8 cellular contexts compared by ENCODE assay signal in the genomic region with DNA sequence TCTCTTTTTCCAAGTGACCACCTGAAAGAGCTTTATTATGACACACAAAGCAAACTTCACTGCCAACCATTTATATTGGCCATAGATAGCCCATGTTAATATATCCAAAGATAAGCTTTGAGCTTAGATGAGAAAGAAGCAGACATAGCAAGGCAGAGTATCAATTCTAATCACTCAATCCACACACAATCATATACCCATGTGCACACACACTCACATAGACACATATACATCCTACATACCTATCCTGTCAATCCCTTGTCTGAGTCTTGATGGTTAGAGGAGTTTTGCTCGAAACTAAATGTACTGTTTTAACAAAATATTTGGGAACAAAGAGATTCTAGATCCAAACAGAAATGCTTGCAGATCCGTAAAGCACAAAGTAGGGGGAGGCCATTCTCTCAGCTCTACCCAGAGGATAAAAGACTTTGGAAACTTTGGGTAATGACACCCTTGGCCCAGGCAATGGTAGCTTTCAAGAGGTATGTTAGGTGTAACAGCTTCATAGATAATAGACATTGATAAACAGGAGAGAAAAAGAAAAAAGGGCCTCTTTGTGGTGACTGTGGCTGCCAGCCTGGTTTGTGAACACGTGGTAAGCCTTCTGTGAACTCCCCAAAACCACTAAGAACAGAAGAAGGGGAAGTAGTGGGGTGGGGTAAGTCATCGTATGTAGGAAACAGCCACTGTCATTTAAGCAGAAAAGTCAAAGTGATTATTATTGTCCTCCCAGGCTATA.
DNase-seq lines count a peak whose midpoint lies in the region; ATAC-seq and TF ChIP-seq lines count a peak whose summit lies in the region.

No MANE protein-coding gene starts in this region.

- H3K9me3 ChIP-seq in CD4-positive, alpha-beta memory T cell (ENCODE audit: control insufficient read depth in 1 of 2, low read length in 2 of 2) = no peaks in the 10 kb centered on the region

- no peak overlapping the region for H3K27ac ChIP-seq in CD4-positive, alpha-beta memory T cell (ENCODE audit: low read depth, low read length)

- intact Hi-C loops in CD4-positive, alpha-beta memory T cell (cut with micrococcal nuclease) = loop anchor here (1.0 kb wide), 1 partner anchor 42 kb away; no protein-coding TSS in a partner anchor

- H3K27me3 ChIP-seq in CD4-positive, alpha-beta memory T cell (ENCODE audit: insufficient read depth, low read length) = no peaks in the 10 kb centered on the region

- ATAC-seq in GM21515 (IDR thresholded peaks at IDR 0.05; ENCODE audit: unreplicated experiment) = peak; percentile 99
- no peak for ATAC-seq in SK-N-SH treated with all-trans-retinoic acid at 6 μM for 48 hours

- peaks cover 6 to 16% of the 10 kb centered on the region in 2 donors for H3K27me3 Mint-ChIP-seq in CD4-positive, alpha-beta memory T cell
- H3K27me3 Mint-ChIP-seq in activated T-cell treated with anti-CD3 and anti-CD28 coated beads, Interleukin-2, amount 50 U/mL, for 24 hours = peaks cover 50% of the 10 kb centered on the region

- H3K4me3 Mint-ChIP-seq in CD4-positive, alpha-beta memory T cell = peak overlapping the region in 7 of 8 donors; percentile 15 to 67 (median 50)
- no peak overlapping the region for H3K4me3 Mint-ChIP-seq in activated T-cell treated with anti-CD3 and anti-CD28 coated beads, Interleukin-2, amount 50 U/mL, for 24 hours

- no peaks in the 10 kb centered on the region for H3K36me3 Mint-ChIP-seq in CD4-positive, alpha-beta memory T cell
- H3K36me3 Mint-ChIP-seq in activated T-cell treated with anti-CD3 and anti-CD28 coated beads, Interleukin-2, amount 50 U/mL, for 24 hours (ENCODE audit: low read depth) = no peaks in the 10 kb centered on the region

- no peak overlapping the region for H3K4me3 ChIP-seq in CD4-positive, alpha-beta memory T cell (ENCODE audit: low read length in 2 of 2)
- no peak overlapping the region for H3K4me3 ChIP-seq in Jurkat, Clone E6-1 (ENCODE audit: low read length)

- peaks cover 0 to 3% (median 0%) of the 10 kb centered on the region in 8 donors for H3K9me3 Mint-ChIP-seq in CD4-positive, alpha-beta memory T cell
- no peaks in the 10 kb centered on the region for H3K9me3 Mint-ChIP-seq in activated T-cell treated with anti-CD3 and anti-CD28 coated beads, Interleukin-2, amount 50 U/mL, for 24 hours

- H3K27ac Mint-ChIP-seq in CD4-positive, alpha-beta memory T cell = peak overlapping the region in 4 of 7 donors; percentile 20 to 62 (median 44)
- peak overlapping the region; percentile 70 for H3K27ac Mint-ChIP-seq in activated T-cell treated with anti-CD3 and anti-CD28 coated beads, Interleukin-2, amount 50 U/mL, for 24 hours

- CTCF ChIA-PET in CD4-positive, alpha-beta memory T cell (lab: Charles Lee; ENCODE audit: partially characterized antibody) = interaction anchor here (0.9 kb wide), 1 partner anchor 16 kb away, joined by 3 read pairs; no protein-coding TSS in a partner anchor

- no peaks in the 10 kb centered on the region for H3K36me3 ChIP-seq in CD4-positive, alpha-beta memory T cell (ENCODE audit: insufficient read depth, low read length)

- DNase-seq in CD4-positive, alpha-beta memory T cell = peak; percentile 61 to 77 (median 66)
- peak; percentile 90 for DNase-seq in Jurkat, Clone E6-1 (ENCODE audit: low read depth, low spot score)
- peak; percentile 35 for DNase-seq in activated T-cell treated with anti-CD3 and anti-CD28 coated beads, Interleukin-2, amount 50 U/mL, for 24 hours
- peak; percentile 4 for DNase-seq in stimulated activated CD8-positive, alpha-beta memory T cell treated with anti-CD3 and anti-CD28 coated beads, Interleukin-12 subunit alpha, Interleukin-12 subunit beta, amount 100 ng/mL, for 1 hour (ENCODE audit: low read depth)
- DNase-seq in foreskin melanocyte (no peak), 8988T (no peak)

- POLR2A ChIA-PET in CD4-positive, alpha-beta memory T cell (lab: Charles Lee; ENCODE audit: partially characterized antibody) = interaction anchor here (1.1 kb wide), 1 partner anchor 42 kb away, joined by 4 read pairs; no protein-coding TSS in a partner anchor

- H3K4me1 Mint-ChIP-seq in CD4-positive, alpha-beta memory T cell = peaks cover 23 to 40% (median 27%) of the 10 kb centered on the region in 4 donors
- peaks cover 34% of the 10 kb centered on the region for H3K4me1 Mint-ChIP-seq in activated T-cell treated with anti-CD3 and anti-CD28 coated beads, Interleukin-2, amount 50 U/mL, for 24 hours (ENCODE audit: low read depth)

- peaks cover 31% of the 10 kb centered on the region for H3K4me1 ChIP-seq in CD4-positive, alpha-beta memory T cell (ENCODE audit: insufficient read depth, low read length)

TF ChIP-seq in SK-N-SH treated with all-trans-retinoic acid at 6 μM for 48 hours, 23 proteins besides CTCF, POLR2A, EP300 and RAD21 (continues in another document):
- TF ChIP-seq ARNTL (CRISPR knock-in tag; IDR thresholded peaks at IDR 0.05; ENCODE audit: borderline replicate concordance, low read depth) = no peak
- no peak for TF ChIP-seq ESRRG (CRISPR knock-in tag; IDR thresholded peaks at IDR 0.05)
- TF ChIP-seq OSR1 (CRISPR knock-in tag; IDR thresholded peaks at IDR 0.05) = no peak
- no peak for TF ChIP-seq CSDC2 (CRISPR knock-in tag; IDR thresholded peaks at IDR 0.05)
- TF ChIP-seq, protein P1, sequence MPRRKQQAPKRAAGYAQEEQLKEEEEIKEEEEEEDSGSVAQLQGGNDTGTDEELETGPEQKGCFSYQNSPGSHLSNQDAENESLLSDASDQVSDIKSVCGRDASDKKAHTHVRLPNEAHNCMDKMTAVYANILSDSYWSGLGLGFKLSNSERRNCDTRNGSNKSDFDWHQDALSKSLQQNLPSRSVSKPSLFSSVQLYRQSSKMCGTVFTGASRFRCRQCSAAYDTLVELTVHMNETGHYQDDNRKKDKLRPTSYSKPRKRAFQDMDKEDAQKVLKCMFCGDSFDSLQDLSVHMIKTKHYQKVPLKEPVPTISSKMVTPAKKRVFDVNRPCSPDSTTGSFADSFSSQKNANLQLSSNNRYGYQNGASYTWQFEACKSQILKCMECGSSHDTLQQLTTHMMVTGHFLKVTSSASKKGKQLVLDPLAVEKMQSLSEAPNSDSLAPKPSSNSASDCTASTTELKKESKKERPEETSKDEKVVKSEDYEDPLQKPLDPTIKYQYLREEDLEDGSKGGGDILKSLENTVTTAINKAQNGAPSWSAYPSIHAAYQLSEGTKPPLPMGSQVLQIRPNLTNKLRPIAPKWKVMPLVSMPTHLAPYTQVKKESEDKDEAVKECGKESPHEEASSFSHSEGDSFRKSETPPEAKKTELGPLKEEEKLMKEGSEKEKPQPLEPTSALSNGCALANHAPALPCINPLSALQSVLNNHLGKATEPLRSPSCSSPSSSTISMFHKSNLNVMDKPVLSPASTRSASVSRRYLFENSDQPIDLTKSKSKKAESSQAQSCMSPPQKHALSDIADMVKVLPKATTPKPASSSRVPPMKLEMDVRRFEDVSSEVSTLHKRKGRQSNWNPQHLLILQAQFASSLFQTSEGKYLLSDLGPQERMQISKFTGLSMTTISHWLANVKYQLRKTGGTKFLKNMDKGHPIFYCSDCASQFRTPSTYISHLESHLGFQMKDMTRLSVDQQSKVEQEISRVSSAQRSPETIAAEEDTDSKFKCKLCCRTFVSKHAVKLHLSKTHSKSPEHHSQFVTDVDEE (CRISPR knock-in tag; IDR thresholded peaks at IDR 0.05) = no peak
- no peak for TF ChIP-seq RARB (CRISPR knock-in tag; IDR thresholded peaks at IDR 0.05)
- TF ChIP-seq, protein P2, sequence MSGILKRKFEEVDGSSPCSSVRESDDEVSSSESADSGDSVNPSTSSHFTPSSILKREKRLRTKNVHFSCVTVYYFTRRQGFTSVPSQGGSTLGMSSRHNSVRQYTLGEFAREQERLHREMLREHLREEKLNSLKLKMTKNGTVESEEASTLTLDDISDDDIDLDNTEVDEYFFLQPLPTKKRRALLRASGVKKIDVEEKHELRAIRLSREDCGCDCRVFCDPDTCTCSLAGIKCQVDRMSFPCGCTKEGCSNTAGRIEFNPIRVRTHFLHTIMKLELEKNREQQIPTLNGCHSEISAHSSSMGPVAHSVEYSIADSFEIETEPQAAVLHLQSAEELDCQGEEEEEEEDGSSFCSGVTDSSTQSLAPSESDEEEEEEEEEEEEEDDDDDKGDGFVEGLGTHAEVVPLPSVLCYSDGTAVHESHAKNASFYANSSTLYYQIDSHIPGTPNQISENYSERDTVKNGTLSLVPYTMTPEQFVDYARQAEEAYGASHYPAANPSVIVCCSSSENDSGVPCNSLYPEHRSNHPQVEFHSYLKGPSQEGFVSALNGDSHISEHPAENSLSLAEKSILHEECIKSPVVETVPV (CRISPR knock-in tag; IDR thresholded peaks at IDR 0.05) = no peak
- TF ChIP-seq ZFP30 (CRISPR knock-in tag; IDR thresholded peaks at IDR 0.05) = no peak
- TF ChIP-seq ZNF565 (CRISPR knock-in tag; conservative IDR thresholded peaks at IDR 0.05; ENCODE audit: low read depth) = no peak
- no peak for TF ChIP-seq ZFP3 (CRISPR knock-in tag; IDR thresholded peaks at IDR 0.05)
- no peak for TF ChIP-seq TCF4 (CRISPR knock-in tag; IDR thresholded peaks at IDR 0.05; ENCODE audit: borderline replicate concordance)
- TF ChIP-seq ZNF70 (CRISPR knock-in tag; IDR thresholded peaks at IDR 0.05) = no peak
- no peak for TF ChIP-seq SNAI2 (CRISPR knock-in tag; IDR thresholded peaks at IDR 0.05)
- TF ChIP-seq, protein P3, sequence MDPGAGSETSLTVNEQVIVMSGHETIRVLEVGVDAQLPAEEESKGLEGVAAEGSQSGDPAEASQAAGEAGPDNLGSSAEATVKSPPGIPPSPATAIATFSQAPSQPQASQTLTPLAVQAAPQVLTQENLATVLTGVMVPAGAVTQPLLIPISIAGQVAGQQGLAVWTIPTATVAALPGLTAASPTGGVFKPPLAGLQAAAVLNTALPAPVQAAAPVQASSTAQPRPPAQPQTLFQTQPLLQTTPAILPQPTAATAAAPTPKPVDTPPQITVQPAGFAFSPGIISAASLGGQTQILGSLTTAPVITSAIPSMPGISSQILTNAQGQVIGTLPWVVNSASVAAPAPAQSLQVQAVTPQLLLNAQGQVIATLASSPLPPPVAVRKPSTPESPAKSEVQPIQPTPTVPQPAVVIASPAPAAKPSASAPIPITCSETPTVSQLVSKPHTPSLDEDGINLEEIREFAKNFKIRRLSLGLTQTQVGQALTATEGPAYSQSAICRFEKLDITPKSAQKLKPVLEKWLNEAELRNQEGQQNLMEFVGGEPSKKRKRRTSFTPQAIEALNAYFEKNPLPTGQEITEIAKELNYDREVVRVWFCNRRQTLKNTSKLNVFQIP (CRISPR knock-in tag; IDR thresholded peaks at IDR 0.05; ENCODE audit: borderline replicate concordance, low read depth) = no peak
- no peak for TF ChIP-seq ISL1 (CRISPR knock-in tag; IDR thresholded peaks at IDR 0.05)
- TF ChIP-seq TOX (CRISPR knock-in tag; IDR thresholded peaks at IDR 0.05; ENCODE audit: borderline replicate concordance) = no peak
- TF ChIP-seq ZNF8 (CRISPR knock-in tag; IDR thresholded peaks at IDR 0.05) = no peak

Comparison
In these comparisons a context has a peak if more than half of its experiments do, and no peak if none do; other contexts are left out.
1. DNase-seq: peak in CD4-positive, alpha-beta memory T cell (5 of 5), Jurkat, Clone E6-1 (single experiment), activated T-cell treated with anti-CD3 and anti-CD28 coated beads, Interleukin-2, amount 50 U/mL, for 24 hours (single experiment) and stimulated activated CD8-positive, alpha-beta memory T cell treated with anti-CD3 and anti-CD28 coated beads, Interleukin-12 subunit alpha, Interleukin-12 subunit beta, amount 100 ng/mL, for 1 hour (single experiment); none in foreskin melanocyte (single experiment) and 8988T (single experiment).